ENCODE assay signal across 27 cellular contexts in the genomic region with DNA sequence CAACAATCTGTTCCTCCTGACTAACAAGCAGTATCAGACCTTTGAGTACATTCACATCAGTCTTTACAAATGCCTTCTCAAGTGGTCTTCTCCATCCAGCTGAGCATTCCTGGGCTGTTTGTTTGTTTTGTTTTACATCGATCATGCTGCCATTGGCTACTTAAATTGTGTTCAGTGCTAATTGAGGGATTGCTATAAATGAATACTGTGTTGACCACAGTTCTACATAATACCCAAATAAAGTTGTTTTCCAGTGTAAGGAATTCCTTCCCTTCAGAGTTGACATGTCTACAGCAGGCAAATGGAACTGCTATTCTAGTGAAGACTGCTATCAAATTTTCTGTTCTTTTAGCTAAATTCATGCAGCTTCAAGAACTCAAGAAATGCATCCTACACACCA. TPM values are rescaled to one million over a fixed set of nuclear protein-coding genes. Genes with fewer than 3 reads are reported as not detected.
"Had no signal": no experiment of that assay in that cellular context is flagged by ENCODE, and none has a peak within 500 bp of the region (broad histone marks: within the 10 kb centered on the region; RNA-seq: fewer than 3 reads in every experiment).

No MANE protein-coding gene starts in this region.

- FAIRE-seq: colon, frontal cortex, urothelium cell line had no signal

- H3K27me3 Mint-ChIP-seq: activated CD4-positive, alpha-beta memory T cell treated with anti-CD3 and anti-CD28 coated beads, Interleukin-2, amount 10 ng/mL, durations not matched to agents 7 days and 5 days; T-helper 17 cell had no signal

- H3K36me3 ChIP-seq: esophagus muscularis mucosa, left ventricle myocardium inferior, sigmoid colon, tibial nerve had no signal

- H3K4me3 ChIP-seq: esophagus muscularis mucosa, left ventricle myocardium inferior, sigmoid colon, tibial nerve had no signal

- H3K9me3 ChIP-seq: esophagus muscularis mucosa, left ventricle myocardium inferior, sigmoid colon, tibial nerve had no signal

- H3K27ac ChIP-seq: esophagus muscularis mucosa, left ventricle myocardium inferior, sigmoid colon, tibial nerve had no signal

- H3K9me3 Mint-ChIP-seq: activated CD4-positive, alpha-beta memory T cell treated with anti-CD3 and anti-CD28 coated beads, Interleukin-2, amount 10 ng/mL, durations not matched to agents 7 days and 5 days; mesothelial cell of epicardium; stimulated activated naive B cell treated with anti-CD40 and anti-IgM and Interleukin-4, amounts not matched to agents 10 μg/mL and 1 μg/mL and 100 μg/mL, for 72 hours had no signal

- H3K36me3 Mint-ChIP-seq: mesothelial cell of epicardium; stimulated activated naive B cell treated with anti-CD40 and anti-IgM and Interleukin-4, amounts not matched to agents 10 μg/mL and 1 μg/mL and 100 μg/mL, for 72 hours had no signal

- ATAC-seq: natural killer cell; stimulated activated naive B cell treated with anti-CD40 and anti-IgM and Interleukin-4, amounts not matched to agents 10 μg/mL and 1 μg/mL and 100 μg/mL, for 72 hours; T-helper 17 cell had no signal

- H3K4me3 Mint-ChIP-seq: activated CD4-positive, alpha-beta memory T cell treated with anti-CD3 and anti-CD28 coated beads, Interleukin-2, amount 10 ng/mL, durations not matched to agents 7 days and 5 days; central memory CD8-positive, alpha-beta T cell; natural killer cell; stimulated activated naive B cell treated with anti-CD40 and anti-IgM and Interleukin-4, amounts not matched to agents 10 μg/mL and 1 μg/mL and 100 μg/mL, for 72 hours; T-helper 17 cell had no signal

- DNase-seq: activated CD4-positive, alpha-beta memory T cell treated with anti-CD3 and anti-CD28 coated beads, Interleukin-2, amount 10 ng/mL, durations not matched to agents 7 days and 5 days; activated CD4-positive, alpha-beta T cell treated with anti-CD3 and anti-CD28 coated beads for 4 hours; activated CD4-positive, CD25-positive, alpha-beta regulatory T cell; activated effector memory CD4-positive, alpha-beta T cell treated with anti-CD3 and anti-CD28 coated beads, Interleukin-2, amount 50 U/mL, for 16 hours; activated naive CD4-positive, alpha-beta T cell treated with anti-CD3 and anti-CD28 coated beads, Interleukin-2, amount 50 U/mL, for 16 hours; anterior cingulate cortex; hippocampal formation; left ventricle myocardium inferior; natural killer cell; retina; sigmoid colon; stimulated activated CD4-positive, alpha-beta T cell treated with anti-CD3 and anti-CD28 coated beads, Interleukin-2, amount 100 ng/mL, for 48 hours; stimulated activated CD8-positive, alpha-beta memory T cell treated with anti-CD3 and anti-CD28 coated beads, Interleukin-4, amount 100 ng/mL, for 48 hours; stimulated activated naive B cell treated with anti-CD40 and anti-IgM and Interleukin-4, amounts not matched to agents 10 μg/mL and 1 μg/mL and 100 μg/mL, for 72 hours; SW 1271; T-helper 17 cell had no signal

- H3K27ac Mint-ChIP-seq: activated CD4-positive, alpha-beta memory T cell treated with anti-CD3 and anti-CD28 coated beads, Interleukin-2, amount 10 ng/mL, durations not matched to agents 7 days and 5 days; natural killer cell; progenitor cell of endocrine pancreas; stimulated activated naive B cell treated with anti-CD40 and anti-IgM and Interleukin-4, amounts not matched to agents 10 μg/mL and 1 μg/mL and 100 μg/mL, for 72 hours; T-helper 17 cell had no signal

- H3K4me1 Mint-ChIP-seq: activated CD4-positive, alpha-beta memory T cell treated with anti-CD3 and anti-CD28 coated beads, Interleukin-2, amount 10 ng/mL, durations not matched to agents 7 days and 5 days; central memory CD8-positive, alpha-beta T cell; natural killer cell; stimulated activated naive B cell treated with anti-CD40 and anti-IgM and Interleukin-4, amounts not matched to agents 10 μg/mL and 1 μg/mL and 100 μg/mL, for 72 hours; T-helper 17 cell had no signal

RNA-seq across cellular contexts. Expression of a gene that starts 3.2 kb away (rescaled TPM):
- total RNA-seq: activated CD4-positive, alpha-beta memory T cell treated with anti-CD3 and anti-CD28 coated beads, Interleukin-2, amount 10 ng/mL, durations not matched to agents 7 days and 5 days; dermis microvascular lymphatic vessel endothelial cell; lung microvascular endothelial cell; natural killer cell; osteoblast; T-helper 17 cell had no signal
